In genomic region chr17:42779942-42780815, GRCh38 we compare ENCODE assay signal across 1 cellular context.
A peak's percentile ranks its signal among the peaks of the same experiment; 100 is the strongest.
TF ChIP-seq lines count a peak whose summit lies in the region.

Gene WNK4, plus strand, starts transcription at chr17:42780610. Its CDS starts 89 bp downstream, at chr17:42780699.

TF ChIP-seq in HepG2, 621 proteins besides CTCF, POLR2A, EP300 and RAD21 (continued from another document and continues in another):
- no peak for TF ChIP-seq PLSCR1 (CRISPR knock-in tag; IDR thresholded peaks at IDR 0.05; ENCODE audit: borderline replicate concordance)
- TF ChIP-seq ZNF75D (CRISPR knock-in tag; IDR thresholded peaks at IDR 0.05; ENCODE audit: borderline replicate concordance), result 0 out of 2 replicates have a peak, but pooled peaks have one; percentile 35
- no peak for TF ChIP-seq ZBTB43 (CRISPR knock-in tag; conservative IDR thresholded peaks at IDR 0.05)
- TF ChIP-seq ZNF619 (CRISPR knock-in tag; IDR thresholded peaks at IDR 0.05), result peak; percentile 33; the same call in 1 of the 2 replicates
- peak; percentile 46; the same call in 1 of the 2 replicates for TF ChIP-seq GATA4 (IDR thresholded peaks at IDR 0.05; ENCODE audit: borderline replicate concordance, low read depth)
- TF ChIP-seq ZNF710 (CRISPR knock-in tag; IDR thresholded peaks at IDR 0.05; ENCODE audit: borderline replicate concordance), result peak; percentile 89
- TF ChIP-seq CBFB (CRISPR knock-in tag; IDR thresholded peaks at IDR 0.05), result peak; percentile 21; the same call in 1 of the 2 replicates
- 0 out of 2 replicates have a peak, but pooled peaks have one; percentile 21 for TF ChIP-seq ZBTB44 (CRISPR knock-in tag; IDR thresholded peaks at IDR 0.05)
- TF ChIP-seq TBP (CRISPR knock-in tag; IDR thresholded peaks at IDR 0.05), result no peak
- TF ChIP-seq KLF13 (CRISPR knock-in tag; IDR thresholded peaks at IDR 0.05), result no peak
- TF ChIP-seq MZF1 (CRISPR knock-in tag; IDR thresholded peaks at IDR 0.05; ENCODE audit: borderline replicate concordance), result no peak
- TF ChIP-seq SMC3 (IDR thresholded peaks at IDR 0.05; ENCODE audit: low read length), result peak; percentile 14; the same call in 1 of the 2 replicates
- TF ChIP-seq ZSCAN31 (CRISPR knock-in tag; IDR thresholded peaks at IDR 0.05; ENCODE audit: low read depth), result 0 out of 2 replicates have a peak, but pooled peaks have one; percentile 45
- TF ChIP-seq ZBTB10 (CRISPR knock-in tag; IDR thresholded peaks at IDR 0.05; ENCODE audit: borderline replicate concordance), result no peak; the same call in 1 of the 2 replicates
- TF ChIP-seq ZC3H4 (CRISPR knock-in tag; IDR thresholded peaks at IDR 0.05; ENCODE audit: borderline replicate concordance), result no peak; the same call in 1 of the 2 replicates
- no peak for TF ChIP-seq CEBPB (IDR thresholded peaks at IDR 0.05; ENCODE audit: borderline replicate concordance, low read depth, low read length)
- no peak for TF ChIP-seq FOSL1 (CRISPR knock-in tag; IDR thresholded peaks at IDR 0.05; ENCODE audit: borderline replicate concordance)
- TF ChIP-seq ZNF10 (CRISPR knock-in tag; IDR thresholded peaks at IDR 0.05; ENCODE audit: borderline replicate concordance, low read depth), result no peak
- peak; percentile 84 for TF ChIP-seq SALL1 (CRISPR knock-in tag; IDR thresholded peaks at IDR 0.05)
- no peak; the same call in 1 of the 2 replicates for TF ChIP-seq ZNF142 (CRISPR knock-in tag; IDR thresholded peaks at IDR 0.05)
- peak; percentile 18 for TF ChIP-seq CBX1 (IDR thresholded peaks at IDR 0.05; ENCODE audit: low read depth)
- peak; percentile 61 for TF ChIP-seq SAFB2 (CRISPR knock-in tag; IDR thresholded peaks at IDR 0.05; ENCODE audit: borderline replicate concordance, low read depth)
- 0 out of 2 replicates have a peak, but pooled peaks have one; percentile 42 for TF ChIP-seq TFDP1 (CRISPR knock-in tag; IDR thresholded peaks at IDR 0.05; ENCODE audit: borderline replicate concordance)
- peak; percentile 91 for TF ChIP-seq ZNF609 (CRISPR knock-in tag; IDR thresholded peaks at IDR 0.05; ENCODE audit: borderline replicate concordance)
- peak; percentile 31 for TF ChIP-seq YY1 (IDR thresholded peaks at IDR 0.05; ENCODE audit: insufficient read depth, insufficient replicate concordance, low read depth, low read length)
- no peak for TF ChIP-seq ZBTB4 (CRISPR knock-in tag; IDR thresholded peaks at IDR 0.05; ENCODE audit: borderline replicate concordance)
